8 cellular contexts compared by ENCODE assay signal in genomic region chr17:41811549-41812175, GRCh38. TPM values are rescaled to one million over a fixed set of nuclear protein-coding genes. Genes with fewer than 3 reads are reported as not detected.
DNase-seq lines count a peak whose midpoint lies in the region; ATAC-seq, FAIRE-seq and TF ChIP-seq lines count a peak whose summit lies in the region.

Gene P3H4 (minus strand): TSS chr17:41811949. CDS start chr17:41811915, 34 bp downstream.

- peaks cover 12% of the 10 kb centered on the region for H3K36me3 Mint-ChIP-seq in WTC11
- H3K36me3 Mint-ChIP-seq in immature natural killer cell, result no peaks in the 10 kb centered on the region

- H3K27me3 Mint-ChIP-seq in WTC11 (ENCODE audit: low read depth) (peaks cover 7% of the 10 kb centered on the region), immature natural killer cell (ENCODE audit: low read depth in 3 of 3) (peaks cover 2 to 6% (median 5%) of the 10 kb centered on the region in 3 donors)

- no peaks in the 10 kb centered on the region for H3K9me3 Mint-ChIP-seq in WTC11
- no peaks in the 10 kb centered on the region for H3K9me3 Mint-ChIP-seq in immature natural killer cell

- peak within 1 kb of the TSS in 1 of 2 donors; percentile 49 for H3K27ac ChIP-seq in small intestine (ENCODE audit: low read depth in 1 of 2, low read length in 1 of 2)

- H3K9me3 ChIP-seq in small intestine (ENCODE audit: control insufficient read depth, low read depth), result no peaks in the 10 kb centered on the region

- H3K36me3 ChIP-seq in small intestine (ENCODE audit: control insufficient read depth in 2 of 2, insufficient read depth in 2 of 2, low read length in 2 of 2), result no peaks in the 10 kb centered on the region

- FAIRE-seq in small intestine (lab: Jason Lieb, UNC), result no peak

- H3K27me3 ChIP-seq in small intestine (ENCODE audit: control insufficient read depth in 2 of 2, insufficient read depth in 2 of 2, low read length in 2 of 2), result no peaks in the 10 kb centered on the region

- DNase-seq in DMS79 treated with DMSO at 0.1 percent for 48 hours (lab: John Stamatoyannopoulos, UW), result peak; percentile 72
- peak; percentile 14 for DNase-seq in NCI-H2107 treated with DMSO at 0.1 percent for 48 hours (lab: John Stamatoyannopoulos, UW; ENCODE audit: unreplicated experiment)
- peak; percentile 78 for DNase-seq in WTC11 (ENCODE audit: low spot score)
- DNase-seq in cardiac fibroblast (ENCODE audit: low read depth in 2 of 2), result peak; percentile 78 to 82
- DNase-seq in immature natural killer cell, result peak; percentile 78 to 81 (median 79)
- DNase-seq in small intestine, result peak; percentile 77

- POLR2A ChIA-PET in WTC11 (lab: Charles Lee), result interaction anchor here (0.5 to 4.3 kb wide), 9 partner anchors 8 to 1523 kb away, joined by 3 to 62 read pairs (median 5); partner anchors contain the start of genes DNAJC7, HAP1, JUP and KLHL10

- CTCF ChIA-PET in WTC11 (lab: Charles Lee), result interaction anchor here (0.6 to 4.6 kb wide), 33 partner anchors 8 to 149 kb away, joined by 3 to 91 read pairs (median 6); partner anchors contain the start of genes ACLY, JUP and KLHL11

- 0% methylated on average over 73 to 84 of the region's 84 CpGs for WGBS in small intestine, 3 donors

- peak; percentile 64 for ATAC-seq in HG02571 (IDR thresholded peaks at IDR 0.05; ENCODE audit: unreplicated experiment)
- peak; percentile 44 for ATAC-seq in WTC11
- no peak for ATAC-seq in GM18511 (IDR thresholded peaks at IDR 0.05; ENCODE audit: unreplicated experiment)

- peak; percentile 40; the same call in 1 of the 2 replicates for TF ChIP-seq CTCF in WTC11 (IDR thresholded peaks at IDR 0.05)
- TF ChIP-seq CTCF in cardiac fibroblast (IDR thresholded peaks at IDR 0.05; ENCODE audit: low read depth, low read length), result peak; percentile 57

- H3K4me3 ChIP-seq in cardiac fibroblast (replicated peaks in 1 of 2; ENCODE audit: low read depth in 2 of 2, low read length in 2 of 2) (peak within 1 kb of the TSS; percentile 77 to 82), small intestine (ENCODE audit: low read depth in 1 of 2, low read length in 2 of 2) (peak within 1 kb of the TSS; percentile 45 to 60)

- peak within 1 kb of the TSS; percentile 98 for H3K4me3 Mint-ChIP-seq in WTC11
- peak within 1 kb of the TSS; percentile 93 to 99 (median 96) for H3K4me3 Mint-ChIP-seq in immature natural killer cell

- H3K4me1 Mint-ChIP-seq in WTC11 (peaks cover 24% of the 10 kb centered on the region), immature natural killer cell (peaks cover 31 to 33% of the 10 kb centered on the region in 2 donors)

- H3K4me1 ChIP-seq in small intestine (ENCODE audit: control insufficient read depth in 2 of 2, insufficient read depth in 1 of 2, low read depth in 1 of 2, low read length in 1 of 2), result no peaks in the 10 kb centered on the region

- H3K27ac Mint-ChIP-seq in WTC11, result peak within 1 kb of the TSS; percentile 95
- H3K27ac Mint-ChIP-seq in immature natural killer cell, result peak within 1 kb of the TSS; percentile 58 to 86 (median 74)

TF ChIP-seq in WTC11, 78 proteins besides CTCF, POLR2A, EP300 and RAD21 (continues in another document):
- TF ChIP-seq, protein P1, sequence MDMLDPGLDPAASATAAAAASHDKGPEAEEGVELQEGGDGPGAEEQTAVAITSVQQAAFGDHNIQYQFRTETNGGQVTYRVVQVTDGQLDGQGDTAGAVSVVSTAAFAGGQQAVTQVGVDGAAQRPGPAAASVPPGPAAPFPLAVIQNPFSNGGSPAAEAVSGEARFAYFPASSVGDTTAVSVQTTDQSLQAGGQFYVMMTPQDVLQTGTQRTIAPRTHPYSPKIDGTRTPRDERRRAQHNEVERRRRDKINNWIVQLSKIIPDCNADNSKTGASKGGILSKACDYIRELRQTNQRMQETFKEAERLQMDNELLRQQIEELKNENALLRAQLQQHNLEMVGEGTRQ (CRISPR knock-in tag; IDR thresholded peaks at IDR 0.05), result peak; percentile 30; the same call in 1 of the 2 replicates
- TF ChIP-seq, protein P2, sequence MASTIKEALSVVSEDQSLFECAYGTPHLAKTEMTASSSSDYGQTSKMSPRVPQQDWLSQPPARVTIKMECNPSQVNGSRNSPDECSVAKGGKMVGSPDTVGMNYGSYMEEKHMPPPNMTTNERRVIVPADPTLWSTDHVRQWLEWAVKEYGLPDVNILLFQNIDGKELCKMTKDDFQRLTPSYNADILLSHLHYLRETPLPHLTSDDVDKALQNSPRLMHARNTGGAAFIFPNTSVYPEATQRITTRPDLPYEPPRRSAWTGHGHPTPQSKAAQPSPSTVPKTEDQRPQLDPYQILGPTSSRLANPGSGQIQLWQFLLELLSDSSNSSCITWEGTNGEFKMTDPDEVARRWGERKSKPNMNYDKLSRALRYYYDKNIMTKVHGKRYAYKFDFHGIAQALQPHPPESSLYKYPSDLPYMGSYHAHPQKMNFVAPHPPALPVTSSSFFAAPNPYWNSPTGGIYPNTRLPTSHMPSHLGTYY (CRISPR knock-in tag; IDR thresholded peaks at IDR 0.05), result 0 out of 2 replicates have a peak, but pooled peaks have one; percentile 23
- TF ChIP-seq, protein P3, sequence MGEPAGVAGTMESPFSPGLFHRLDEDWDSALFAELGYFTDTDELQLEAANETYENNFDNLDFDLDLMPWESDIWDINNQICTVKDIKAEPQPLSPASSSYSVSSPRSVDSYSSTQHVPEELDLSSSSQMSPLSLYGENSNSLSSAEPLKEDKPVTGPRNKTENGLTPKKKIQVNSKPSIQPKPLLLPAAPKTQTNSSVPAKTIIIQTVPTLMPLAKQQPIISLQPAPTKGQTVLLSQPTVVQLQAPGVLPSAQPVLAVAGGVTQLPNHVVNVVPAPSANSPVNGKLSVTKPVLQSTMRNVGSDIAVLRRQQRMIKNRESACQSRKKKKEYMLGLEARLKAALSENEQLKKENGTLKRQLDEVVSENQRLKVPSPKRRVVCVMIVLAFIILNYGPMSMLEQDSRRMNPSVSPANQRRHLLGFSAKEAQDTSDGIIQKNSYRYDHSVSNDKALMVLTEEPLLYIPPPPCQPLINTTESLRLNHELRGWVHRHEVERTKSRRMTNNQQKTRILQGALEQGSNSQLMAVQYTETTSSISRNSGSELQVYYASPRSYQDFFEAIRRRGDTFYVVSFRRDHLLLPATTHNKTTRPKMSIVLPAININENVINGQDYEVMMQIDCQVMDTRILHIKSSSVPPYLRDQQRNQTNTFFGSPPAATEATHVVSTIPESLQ (CRISPR knock-in tag; IDR thresholded peaks at IDR 0.05), result no peak
- peak; percentile 47; the same call in 1 of the 2 replicates for TF ChIP-seq ZNF263 (CRISPR knock-in tag; IDR thresholded peaks at IDR 0.05; ENCODE audit: low read depth)
- 0 out of 2 replicates have a peak, but pooled peaks have one; percentile 28 for TF ChIP-seq ZNF416 (CRISPR knock-in tag; IDR thresholded peaks at IDR 0.05)
- peak; percentile 48; the same call in 1 of the 2 replicates for TF ChIP-seq FOXK1 (CRISPR knock-in tag; IDR thresholded peaks at IDR 0.05)
- TF ChIP-seq NFATC4 (CRISPR knock-in tag; IDR thresholded peaks at IDR 0.05), result no peak
- TF ChIP-seq ELF4 (CRISPR knock-in tag; IDR thresholded peaks at IDR 0.05; ENCODE audit: low read depth), result no peak; the same call in none of the 2 replicates
- TF ChIP-seq OVOL2 (CRISPR knock-in tag; IDR thresholded peaks at IDR 0.05; ENCODE audit: borderline replicate concordance), result no peak
- no peak; the same call in 1 of the 2 replicates for TF ChIP-seq E2F4 (CRISPR knock-in tag; IDR thresholded peaks at IDR 0.05; ENCODE audit: borderline replicate concordance, low read depth)
- 0 out of 2 replicates have a peak, but pooled peaks have one; percentile 14 for TF ChIP-seq IRF2 (CRISPR knock-in tag; IDR thresholded peaks at IDR 0.05; ENCODE audit: borderline replicate concordance, low read depth)
- TF ChIP-seq RELA (CRISPR knock-in tag; IDR thresholded peaks at IDR 0.05; ENCODE audit: borderline replicate concordance), result peak; percentile 29; the same call in 1 of the 2 replicates
- no peak for TF ChIP-seq JAZF1 (CRISPR knock-in tag; IDR thresholded peaks at IDR 0.05)
- peak; percentile 54; the same call in 1 of the 2 replicates for TF ChIP-seq NFE2L1 (CRISPR knock-in tag; IDR thresholded peaks at IDR 0.05)

RNA-seq across cellular contexts. Expression of gene P3H4, which starts in this region (rescaled TPM):
- 32.1 to 34.6 TPM (median 33.5 TPM) in 3 replicates for total RNA-seq in WTC11 (2021)
- 10 to 100 TPM in 1 of 3 donors, 1 to 10 TPM in 2; 6.7 to 11.2 (median 9.8) TPM for polyA plus RNA-seq in immature natural killer cell
- 10 to 100 TPM in 1 of 3 donors, 1 to 10 TPM in 2; 6.5 to 12.7 (median 9.7) TPM for polyA plus RNA-seq in small intestine

Comparison
In these comparisons a context has a peak if more than half of its experiments do, and no peak if none do; other contexts are left out.
1. DNase-seq: peak in every context shown above with its lines; median percentile 80 in cardiac fibroblast; 79 in immature natural killer cell; 78 in WTC11; 77 in small intestine; 72 in DMS79 treated with DMSO at 0.1 percent for 48 hours; 14 in NCI-H2107 treated with DMSO at 0.1 percent for 48 hours.